In genomic region chr6:28141500-28142329, GRCh38 we compare ENCODE assay signal across 1 cellular context.
TF ChIP-seq lines count a peak whose summit lies in the region.

ZKSCAN8 (plus strand) TSS chr6:28141883; CDS start chr6:28148408, 6,525 bp downstream.

TF ChIP-seq in HEK293, 187 proteins besides CTCF, POLR2A, EP300 and RAD21 (continued from another document and continues in another):
- no peak for TF ChIP-seq ZNF155 (tag by site-specific recombination; IDR thresholded peaks at IDR 0.05)
- no peak for TF ChIP-seq ZNF558 (tag by site-specific recombination; IDR thresholded peaks at IDR 0.05)
- TF ChIP-seq ZNF670 (tag by site-specific recombination; IDR thresholded peaks at IDR 0.05; ENCODE audit: low read depth) = no peak
- TF ChIP-seq ZNF2 (tag by site-specific recombination; IDR thresholded peaks at IDR 0.05) = peak; percentile 97
- TF ChIP-seq ZNF121 (tag by site-specific recombination; IDR thresholded peaks at IDR 0.05) = no peak
- peak; percentile 68 for TF ChIP-seq PATZ1 (tag by site-specific recombination; IDR thresholded peaks at IDR 0.05)
- no peak for TF ChIP-seq ZNF18 (tag by site-specific recombination; IDR thresholded peaks at IDR 0.05)
- no peak for TF ChIP-seq ZNF138 (tag by site-specific recombination; IDR thresholded peaks at IDR 0.05; ENCODE audit: borderline replicate concordance)
- TF ChIP-seq KLF7 (tag by site-specific recombination; IDR thresholded peaks at IDR 0.05; ENCODE audit: borderline replicate concordance) = peak; percentile 32; the same call in 1 of the 2 replicates
- no peak for TF ChIP-seq ZNF398 (tag by site-specific recombination; IDR thresholded peaks at IDR 0.05)
- no peak for TF ChIP-seq ZNF571 (tag by site-specific recombination; IDR thresholded peaks at IDR 0.05)
- no peak for TF ChIP-seq ZBTB6 (tag by site-specific recombination; IDR thresholded peaks at IDR 0.05)
- TF ChIP-seq HOXD13 (CRISPR knock-in tag; IDR thresholded peaks at IDR 0.05; ENCODE audit: borderline replicate concordance) = no peak
- TF ChIP-seq ZNF114 (tag by site-specific recombination; IDR thresholded peaks at IDR 0.05) = no peak
- TF ChIP-seq ZNF391 (tag by site-specific recombination; IDR thresholded peaks at IDR 0.05; ENCODE audit: borderline replicate concordance, low read depth) = peak; percentile 81; the same call in 1 of the 2 replicates
- TF ChIP-seq ZNF148 (tag by site-specific recombination; IDR thresholded peaks at IDR 0.05; ENCODE audit: borderline replicate concordance) = no peak
- no peak for TF ChIP-seq MYNN (tag by site-specific recombination; IDR thresholded peaks at IDR 0.05; ENCODE audit: borderline replicate concordance)
- peak; percentile 27; the same call in 1 of the 2 replicates for TF ChIP-seq ZFHX2 (tag by site-specific recombination; conservative IDR thresholded peaks at IDR 0.05)
- no peak for TF ChIP-seq ZNF48 (tag by site-specific recombination; IDR thresholded peaks at IDR 0.05)
- TF ChIP-seq ZNF24 (tag by site-specific recombination; IDR thresholded peaks at IDR 0.05) = peak; percentile 83
- peak; percentile 71 for TF ChIP-seq ZNF629 (tag by site-specific recombination; IDR thresholded peaks at IDR 0.05)
- TF ChIP-seq PBX3 (CRISPR knock-in tag; IDR thresholded peaks at IDR 0.05) = peak; percentile 80
- no peak for TF ChIP-seq ZNF707 (tag by site-specific recombination; IDR thresholded peaks at IDR 0.05)
- TF ChIP-seq ZNF132 (tag by site-specific recombination; IDR thresholded peaks at IDR 0.05; ENCODE audit: borderline replicate concordance) = no peak
- TF ChIP-seq ZNF335 (tag by site-specific recombination; conservative IDR thresholded peaks at IDR 0.05) = peak; percentile 100
- TF ChIP-seq GFI1B (tag by site-specific recombination; IDR thresholded peaks at IDR 0.05) = peak; percentile 64; the same call in 1 of the 2 replicates
- TF ChIP-seq ZNF768 (tag by site-specific recombination; IDR thresholded peaks at IDR 0.05) = no peak; the same call in 1 of the 2 replicates
- 0 out of 2 replicates have a peak, but pooled peaks have one; percentile 20 for TF ChIP-seq EGR2 (tag by site-specific recombination; IDR thresholded peaks at IDR 0.05; ENCODE audit: low read depth)
- TF ChIP-seq TCF7L2 (IDR thresholded peaks at IDR 0.05; ENCODE audit: borderline replicate concordance, low read depth, low read length) = no peak
- TF ChIP-seq ZNF184 (tag by site-specific recombination; IDR thresholded peaks at IDR 0.05) = 0 out of 2 replicates have a peak, but pooled peaks have one; percentile 12
- TF ChIP-seq ZNF274 (IDR thresholded peaks at IDR 0.05; ENCODE audit: low read length) = no peak
- no peak for TF ChIP-seq ZNF274 (tag by site-specific recombination; IDR thresholded peaks at IDR 0.05; ENCODE audit: borderline replicate concordance)
- TF ChIP-seq ZNF585B (tag by site-specific recombination; IDR thresholded peaks at IDR 0.05) = no peak
- TF ChIP-seq ZSCAN16 (tag by site-specific recombination; IDR thresholded peaks at IDR 0.05) = no peak
- TF ChIP-seq ZBTB8A (tag by site-specific recombination; IDR thresholded peaks at IDR 0.05) = peak; percentile 40
- peak; percentile 98 for TF ChIP-seq BCL11B (tag by site-specific recombination; IDR thresholded peaks at IDR 0.05; ENCODE audit: low read depth)
- TF ChIP-seq KLF16 (tag by site-specific recombination; IDR thresholded peaks at IDR 0.05) = no peak
- TF ChIP-seq ZNF488 (tag by site-specific recombination; IDR thresholded peaks at IDR 0.05) = no peak
- no peak for TF ChIP-seq ZNF658 (tag by site-specific recombination; IDR thresholded peaks at IDR 0.05)
- TF ChIP-seq KLF9 (tag by site-specific recombination; IDR thresholded peaks at IDR 0.05; ENCODE audit: low read depth) = peak; percentile 93
- no peak for TF ChIP-seq ZNF221 (tag by site-specific recombination; IDR thresholded peaks at IDR 0.05; ENCODE audit: borderline replicate concordance)
- peak; percentile 79 for TF ChIP-seq ZBTB10 (tag by site-specific recombination; IDR thresholded peaks at IDR 0.05)
- peak; percentile 75 for TF ChIP-seq WT1 (tag by site-specific recombination; IDR thresholded peaks at IDR 0.05)
- no peak for TF ChIP-seq BCL6B (tag by site-specific recombination; IDR thresholded peaks at IDR 0.05)
- TF ChIP-seq REST (tag by site-specific recombination; IDR thresholded peaks at IDR 0.05) = no peak; the same call in 1 of the 2 replicates
